ENCODE assay signal across 8 cellular contexts in the genomic region with DNA sequence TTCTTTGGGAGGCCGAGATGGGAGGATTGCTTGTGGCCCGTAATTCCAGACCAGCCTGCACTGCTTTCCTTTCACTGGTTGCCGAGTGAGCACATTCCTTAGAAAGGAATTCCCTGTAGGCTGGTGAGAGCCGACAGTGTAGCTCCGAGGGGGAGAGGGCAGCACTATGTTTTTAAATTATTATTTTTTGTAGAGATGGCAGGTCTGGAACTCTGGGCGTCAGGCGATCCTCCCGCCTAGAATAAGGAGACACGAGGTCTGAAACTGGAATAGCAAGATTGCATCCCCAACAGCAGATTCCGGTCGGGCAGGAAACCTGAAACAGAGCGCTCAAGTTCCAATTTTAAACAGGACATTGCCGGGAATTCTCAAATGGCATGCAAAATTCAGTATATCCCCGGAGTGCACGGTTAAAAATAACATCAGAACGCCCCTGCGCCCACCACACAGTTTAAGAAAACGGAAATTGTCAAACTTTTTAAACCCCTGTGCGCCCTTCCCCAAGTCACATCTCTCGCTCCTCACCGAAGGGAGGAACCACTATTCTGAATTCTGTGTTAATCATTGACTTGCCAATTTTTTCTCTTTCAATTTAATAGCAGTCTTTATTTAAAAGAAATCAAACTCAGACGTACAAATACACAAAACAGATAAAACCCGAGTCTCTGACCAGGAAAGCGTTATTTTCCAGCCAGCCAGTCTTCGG. TPM values are rescaled to one million over a fixed set of nuclear protein-coding genes. Genes with fewer than 3 reads are reported as not detected.
A peak's percentile ranks its signal among the peaks of the same experiment; 100 is the strongest.
DNase-seq lines count a peak whose midpoint lies in the region; ATAC-seq and TF ChIP-seq lines count a peak whose summit lies in the region.

No MANE protein-coding gene starts in this region.

- H3K9me3 Mint-ChIP-seq in activated naive CD4-positive, alpha-beta T cell treated with anti-CD3 and anti-CD28 coated beads, Interleukin-2, amount 10 ng/mL, durations not matched to agents 7 days and 5 days: peaks cover 2% of the 10 kb centered on the region
- H3K9me3 Mint-ChIP-seq in osteocyte (ENCODE audit: unreplicated experiment): no peaks in the 10 kb centered on the region

- H3K27ac ChIP-seq in OCI-LY7 (ENCODE audit: low read depth, low read length, poor library complexity, severe bottlenecking): peak overlapping the region; percentile 91

- intact Hi-C loops in OCI-LY7 (cut with micrococcal nuclease; ENCODE audit: unreplicated experiment) (loop anchor here (1.0 to 2.0 kb wide), 4 partner anchors 8 to 271 kb away; a partner anchor contains a TSS), head of caudate nucleus (cut with DNase I) (no loop called here)

- H3K79me2 ChIP-seq in OCI-LY7 (ENCODE audit: insufficient read depth, low read depth, low read length): no peaks in the 10 kb centered on the region

- peaks cover 30% of the 10 kb centered on the region for H3K4me1 Mint-ChIP-seq in activated naive CD4-positive, alpha-beta T cell treated with anti-CD3 and anti-CD28 coated beads, Interleukin-2, amount 10 ng/mL, durations not matched to agents 7 days and 5 days
- H3K4me1 Mint-ChIP-seq in osteocyte (ENCODE audit: unreplicated experiment): peaks cover 24% of the 10 kb centered on the region

- DNase-seq in OCI-LY7 (ENCODE audit: low spot score) (peak; percentile 44), head of caudate nucleus (peak; percentile 35 to 91 (median 76)), osteocyte (ENCODE audit: extremely low spot score, unreplicated experiment) (no peak), GOT3 (lab: John Stamatoyannopoulos, UW) (no peak), NCI-H774 (lab: John Stamatoyannopoulos, UW) (no peak)
- DNase-seq in activated naive CD4-positive, alpha-beta T cell treated with anti-CD3 and anti-CD28 coated beads, Interleukin-2, amount 10 ng/mL, durations not matched to agents 7 days and 5 days: peak; percentile 83

- peak overlapping the region; percentile 87 for H3K4me3 Mint-ChIP-seq in activated naive CD4-positive, alpha-beta T cell treated with anti-CD3 and anti-CD28 coated beads, Interleukin-2, amount 10 ng/mL, durations not matched to agents 7 days and 5 days
- H3K4me3 Mint-ChIP-seq in osteocyte (ENCODE audit: unreplicated experiment): peak overlapping the region; percentile 84

- H3K27ac Mint-ChIP-seq in activated naive CD4-positive, alpha-beta T cell treated with anti-CD3 and anti-CD28 coated beads, Interleukin-2, amount 10 ng/mL, durations not matched to agents 7 days and 5 days: peak overlapping the region; percentile 98
- peak overlapping the region; percentile 98 for H3K27ac Mint-ChIP-seq in osteocyte (ENCODE audit: unreplicated experiment)

- H3K27me3 Mint-ChIP-seq in activated naive CD4-positive, alpha-beta T cell treated with anti-CD3 and anti-CD28 coated beads, Interleukin-2, amount 10 ng/mL, durations not matched to agents 7 days and 5 days: peaks cover 7% of the 10 kb centered on the region
- H3K27me3 Mint-ChIP-seq in osteocyte (ENCODE audit: unreplicated experiment): no peaks in the 10 kb centered on the region

- H4K20me1 ChIP-seq in OCI-LY7 (ENCODE audit: insufficient read depth, low read length): no peaks in the 10 kb centered on the region

- peak overlapping the region; percentile 55 for H3K4me3 ChIP-seq in GM12875 (ENCODE audit: low read depth, low read length)
- peak overlapping the region; percentile 69 for H3K4me3 ChIP-seq in OCI-LY7 (ENCODE audit: low read depth, low read length, poor library complexity, severe bottlenecking)

- TF ChIP-seq CTCF in GM12875 (IDR thresholded peaks at IDR 0.05; ENCODE audit: borderline replicate concordance, insufficient read depth, low read depth, low read length): no peak; the same call in 1 of the 2 replicates
- no peak for TF ChIP-seq CTCF in OCI-LY7 (conservative IDR thresholded peaks at IDR 0.05; ENCODE audit: low read length)
- TF ChIP-seq CTCF in osteocyte (IDR thresholded peaks at IDR 0.05): no peak

- POLR2A ChIA-PET in OCI-LY7 (lab: Charles Lee): interaction anchor here (1.0 to 2.2 kb wide), 5 partner anchors 9 to 270 kb away, joined by 5 to 29 read pairs (median 8); a partner anchor contains a TSS

- H3K9me3 ChIP-seq in OCI-LY7 (ENCODE audit: low read length): no peaks in the 10 kb centered on the region

- H3K36me3 ChIP-seq in OCI-LY7 (ENCODE audit: insufficient read depth, low read length): no peaks in the 10 kb centered on the region

- H2AFZ ChIP-seq in OCI-LY7 (ENCODE audit: low read length): peak overlapping the region; percentile 99

- CTCF ChIA-PET in OCI-LY7 (lab: Charles Lee; ENCODE audit: unreplicated experiment): interaction anchor here (0.5 kb wide), 1 partner anchor 272 kb away, joined by 3 read pairs; no protein-coding TSS in a partner anchor
- CTCF ChIA-PET in activated naive CD4-positive, alpha-beta T cell treated with anti-CD3 and anti-CD28 coated beads, Interleukin-2, amount 10 ng/mL, durations not matched to agents 7 days and 5 days (lab: Charles Lee): no interaction called here

- H3K36me3 Mint-ChIP-seq in activated naive CD4-positive, alpha-beta T cell treated with anti-CD3 and anti-CD28 coated beads, Interleukin-2, amount 10 ng/mL, durations not matched to agents 7 days and 5 days: no peaks in the 10 kb centered on the region
- no peaks in the 10 kb centered on the region for H3K36me3 Mint-ChIP-seq in osteocyte (ENCODE audit: unreplicated experiment)

- H3K4me1 ChIP-seq in OCI-LY7 (ENCODE audit: insufficient read depth, low read length, poor library complexity, severe bottlenecking): peaks cover 24% of the 10 kb centered on the region

- BruUV-seq in OCI-LY7 (replicated peaks; lab: Mats Ljungman, UMichigan): TSS peak; percentile 90

- H3K4me2 ChIP-seq in OCI-LY7 (ENCODE audit: low read length): peak overlapping the region; percentile 94

- peak; percentile 1 for ATAC-seq in HG03342 (IDR thresholded peaks at IDR 0.05; ENCODE audit: unreplicated experiment)

- H3K9me2 ChIP-seq in OCI-LY7 (ENCODE audit: insufficient read depth, low read length): no peaks in the 10 kb centered on the region

RNA-seq across cellular contexts. Expression of a gene that starts 0.6 kb away (rescaled TPM):
- not detected in 2 replicates for total RNA-seq in OCI-LY7 (2014; rRNA removed; shearing (Covaris generic))
- total RNA-seq in OCI-LY7 (2022) (not detected in 2 replicates), osteocyte (18.5 and 32.7 TPM in 2 replicates)

RNA-seq across cellular contexts. Expression of a gene that starts 8.0 kb away (rescaled TPM):
- total RNA-seq in OCI-LY7 (2014; rRNA removed; shearing (Covaris generic)): not detected in 2 replicates
- total RNA-seq in OCI-LY7 (2022) (not detected in 2 replicates), osteocyte (not detected in 2 replicates)

RNA-seq across cellular contexts. Expression of a gene that starts 17.2 kb away (rescaled TPM):
- 10.8 and 21.2 TPM in 2 replicates for total RNA-seq in OCI-LY7 (2014; rRNA removed; shearing (Covaris generic))
- total RNA-seq in OCI-LY7 (2022): 24.9 and 26.0 TPM in 2 replicates
- 9.4 and 9.5 TPM in 2 replicates for total RNA-seq in osteocyte

Comparison
In these comparisons a context has a peak if more than half of its experiments do, and no peak if none do; other contexts are left out.
1. DNase-seq: peak in OCI-LY7 (single experiment), activated naive CD4-positive, alpha-beta T cell treated with anti-CD3 and anti-CD28 coated beads, Interleukin-2, amount 10 ng/mL, durations not matched to agents 7 days and 5 days (single experiment) and head of caudate nucleus (42 of 42); none in osteocyte (single experiment), GOT3 (single experiment) and NCI-H774 (single experiment).